ENCODE assay signal across 23 cellular contexts in genomic region chr10:96387151-96387550, GRCh38. TPM values are rescaled to one million over a fixed set of nuclear protein-coding genes. Genes with fewer than 3 reads are reported as not detected.
"Had no signal": no experiment of that assay in that cellular context is flagged by ENCODE, and none has a peak within 500 bp of the region (broad histone marks: within the 10 kb centered on the region; RNA-seq: fewer than 3 reads in every experiment).

No MANE protein-coding gene starts in this region.

- H3K27ac ChIP-seq: breast epithelium, hepatocyte, prostate gland, suprapubic skin had no signal

- H3K4me2 ChIP-seq: hepatocyte had no signal

- H3K4me3 ChIP-seq: breast epithelium, hepatocyte, prostate gland, suprapubic skin had no signal

- H3K36me3 Mint-ChIP-seq: activated naive CD8-positive, alpha-beta T cell; natural killer cell treated with Interleukin-12 subunit alpha and Interleukin-12 subunit beta and Interleukin-15 and Interleukin-18, amount 100 ng/mL, for 72 hours; type B pancreatic cell; WTC11 had no signal

- H3K79me2 ChIP-seq: hepatocyte had no signal

- H3K36me3 ChIP-seq: breast epithelium, prostate gland, suprapubic skin had no signal

- H3K27me3 Mint-ChIP-seq: activated CD8-positive, alpha-beta T cell treated with anti-CD3 and anti-CD28 coated beads for 36 hours had no signal

- H3K9me3 Mint-ChIP-seq: activated CD8-positive, alpha-beta T cell treated with anti-CD3 and anti-CD28 coated beads for 36 hours; activated T-cell treated with anti-CD3 and anti-CD28 coated beads, Interleukin-2, amount 50 U/mL, for 72 hours; natural killer cell treated with Interleukin-12 subunit alpha and Interleukin-12 subunit beta and Interleukin-15 and Interleukin-18, amount 100 ng/mL, for 72 hours; stimulated activated naive CD8-positive, alpha-beta T cell treated with anti-CD3 and anti-CD28 coated beads, Interleukin-15, Interleukin-2, amounts not matched to agents 100 ng/mL and 50 ng/mL, for 24 hours; WTC11 had no signal

- H3K9me3 ChIP-seq: breast epithelium, prostate gland, suprapubic skin had no signal

- ATAC-seq: activated CD8-positive, alpha-beta T cell treated with anti-CD3 and anti-CD28 coated beads for 36 hours; activated T-cell treated with anti-CD3 and anti-CD28 coated beads, Interleukin-2, amount 50 U/mL, for 72 hours; left ventricle myocardium superior; natural killer cell treated with Interleukin-12 subunit alpha and Interleukin-12 subunit beta and Interleukin-15 and Interleukin-18, amount 100 ng/mL, for 72 hours; right cardiac atrium; WTC11 had no signal

- H3K27ac Mint-ChIP-seq: activated CD8-positive, alpha-beta T cell treated with anti-CD3 and anti-CD28 coated beads for 36 hours; activated naive CD8-positive, alpha-beta T cell; activated T-cell treated with anti-CD3 and anti-CD28 coated beads, Interleukin-2, amount 50 U/mL, for 72 hours; natural killer cell treated with Interleukin-12 subunit alpha and Interleukin-12 subunit beta and Interleukin-15 and Interleukin-18, amount 100 ng/mL, for 72 hours; stimulated activated naive CD8-positive, alpha-beta T cell treated with anti-CD3 and anti-CD28 coated beads, Interleukin-15, Interleukin-2, amounts not matched to agents 100 ng/mL and 50 ng/mL, for 24 hours; type B pancreatic cell; WTC11 had no signal

- H2AFZ ChIP-seq: hepatocyte had no signal

- H3K27me3 ChIP-seq: hepatocyte had no signal

- H3K4me3 Mint-ChIP-seq: activated CD8-positive, alpha-beta T cell treated with anti-CD3 and anti-CD28 coated beads for 36 hours; activated naive CD8-positive, alpha-beta T cell; activated T-cell treated with anti-CD3 and anti-CD28 coated beads, Interleukin-2, amount 50 U/mL, for 72 hours; natural killer cell treated with Interleukin-12 subunit alpha and Interleukin-12 subunit beta and Interleukin-15 and Interleukin-18, amount 100 ng/mL, for 72 hours; stimulated activated naive CD8-positive, alpha-beta T cell treated with anti-CD3 and anti-CD28 coated beads, Interleukin-15, Interleukin-2, amounts not matched to agents 100 ng/mL and 50 ng/mL, for 24 hours; type B pancreatic cell; WTC11 had no signal

- DNase-seq: activated CD4-positive, alpha-beta T cell treated with anti-CD3 and anti-CD28 coated beads for 48 hours; activated CD8-positive, alpha-beta memory T cell treated with anti-CD3 and anti-CD28 coated beads, Interleukin-2, amount 50 U/mL, for 4 hours; activated CD8-positive, alpha-beta T cell treated with anti-CD3 and anti-CD28 coated beads for 36 hours; activated gamma-delta T cell; activated T-cell treated with anti-CD3 and anti-CD28 coated beads, Interleukin-2, amount 50 U/mL, for 72 hours; anterior cingulate cortex; kidney; left ventricle myocardium superior; occipital lobe; right cardiac atrium; small intestine; SW 1271 had no signal

RNA-seq across cellular contexts. Expression of gene OPALIN, which starts 28.3 kb away (rescaled TPM):
- total RNA-seq: activated CD8-positive, alpha-beta T cell treated with anti-CD3 and anti-CD28 coated beads for 36 hours; activated T-cell treated with anti-CD3 and anti-CD28 coated beads, Interleukin-2, amount 50 U/mL, for 72 hours; breast epithelium; hepatocyte; kidney; left ventricle myocardium superior; mesenteric fat pad; natural killer cell treated with Interleukin-12 subunit alpha and Interleukin-12 subunit beta and Interleukin-15 and Interleukin-18, amount 100 ng/mL, for 72 hours; occipital lobe; right cardiac atrium; suprapubic skin; T-helper 2 cell treated with Interferon-gamma antibody and Interleukin-4, amounts not matched to agents 100 ng/mL and 5 ng/mL, for 36 hours had no signal
